In genomic region chr7:123594813-123595241, GRCh38 we compare ENCODE assay signal across 14 cellular contexts. TPM values are rescaled to one million over a fixed set of nuclear protein-coding genes. Genes with fewer than 3 reads are reported as not detected.
DNase-seq lines count a peak whose midpoint lies in the region; ATAC-seq and TF ChIP-seq lines count a peak whose summit lies in the region.
"Had no signal": no experiment of that assay in that cellular context is flagged by ENCODE, and none has a peak within 500 bp of the region (broad histone marks: within the 10 kb centered on the region; RNA-seq: fewer than 3 reads in every experiment).

No MANE protein-coding gene starts in this region.

- no peaks in the 10 kb centered on the region for H3K79me2 ChIP-seq in hepatocyte

- H3K27me3 ChIP-seq in hepatocyte, result no peaks in the 10 kb centered on the region
- no peaks in the 10 kb centered on the region for H3K27me3 ChIP-seq in transverse colon
- H3K27me3 ChIP-seq in Peyer's patch, result no peaks in the 10 kb centered on the region

- no peak for ATAC-seq in GM18909 (IDR thresholded peaks at IDR 0.05; ENCODE audit: poor library complexity, unreplicated experiment)
- ATAC-seq: PC-3 had no signal

- H3K4me1 ChIP-seq in hepatocyte (ENCODE audit: insufficient read depth) (no peaks in the 10 kb centered on the region), transverse colon (no peaks in the 10 kb centered on the region), Peyer's patch (no peaks in the 10 kb centered on the region)

- H3K4me3 ChIP-seq in hepatocyte, result no peak overlapping the region
- H3K4me3 ChIP-seq in transverse colon, result no peak overlapping the region
- H3K4me3 ChIP-seq in Peyer's patch, result no peak overlapping the region

- no peaks in the 10 kb centered on the region for H3K9me3 ChIP-seq in hepatocyte (ENCODE audit: low read depth)
- H3K9me3 ChIP-seq in transverse colon, result no peaks in the 10 kb centered on the region
- H3K9me3 ChIP-seq in Peyer's patch, result no peaks in the 10 kb centered on the region

- no peak overlapping the region for H3K27ac ChIP-seq in hepatocyte
- no peak overlapping the region for H3K27ac ChIP-seq in transverse colon
- H3K27ac ChIP-seq in Peyer's patch, result no peak overlapping the region

- DNase-seq in NCI-H1417 (lab: John Stamatoyannopoulos, UW), result peak; percentile 54 to 89 (median 76)
- DNase-seq in NCI-H1417 treated with DMSO at 0.1 percent for 48 hours (lab: John Stamatoyannopoulos, UW), result no peak
- DNase-seq in NCI-H69 (lab: John Stamatoyannopoulos, UW), result peak; percentile 93
- peak; percentile 74 for DNase-seq in hepatocyte (ENCODE audit: low spot score)
- peak; percentile 26 for DNase-seq in transverse colon
- no peak for DNase-seq in NCI-H1105 (lab: John Stamatoyannopoulos, UW)
- DNase-seq in Peyer's patch, result no peak
- DNase-seq: activated CD8-positive, alpha-beta memory T cell treated with anti-CD3 and anti-CD28 coated beads for 24 hours; activated naive CD8-positive, alpha-beta T cell treated with anti-CD3 and anti-CD28 coated beads, Interleukin-2, amount 10 ng/mL, durations not matched to agents 7 days and 5 days; effector CD8-positive, alpha-beta T cell; PC-3; substantia nigra had no signal

- no peaks in the 10 kb centered on the region for H4K20me1 ChIP-seq in hepatocyte (ENCODE audit: insufficient read depth, poor library complexity, severe bottlenecking)

- whole genome bisulfite sequencing in hepatocyte (ENCODE audit: low lambda C conversion rate, missing lambda C conversion rate), result 31% methylated on average over 10 of the region's 10 CpGs
- WGBS in transverse colon (ENCODE audit: low coverage in 1 of 2), 2 donors, result 40 to 54% methylated on average over 7 to 10 of the region's 10 CpGs

- H3K9me2 ChIP-seq in hepatocyte (replicated peaks; ENCODE audit: insufficient read depth), result no peaks in the 10 kb centered on the region

- H3K4me2 ChIP-seq in hepatocyte, result no peak overlapping the region

- no peak for TF ChIP-seq EP300 in transverse colon (IDR thresholded peaks at IDR 0.05; ENCODE audit: low read depth)

- intact Hi-C loops in transverse colon (cut with DNase I; ENCODE audit: low total_unique reads), result no loop called here

- in situ Hi-C loops in transverse colon (cut with MboI; ENCODE audit: low pct_ligation_motif_present in 1 of 4, low pct_unique_long_range_greater_than_20kb in 1 of 4, low sequenced_read_pairs in 3 of 4), result loop anchor here in 1 of 4 donors (25.0 kb wide), 1 partner anchor 267 kb away; no protein-coding TSS in a partner anchor

- TF ChIP-seq CTCF in hepatocyte (IDR thresholded peaks at IDR 0.05; ENCODE audit: poor library complexity), result no peak
- TF ChIP-seq CTCF in transverse colon (IDR thresholded peaks at IDR 0.05), result no peak
- no peak for TF ChIP-seq CTCF in Peyer's patch (IDR thresholded peaks at IDR 0.05)

- no peak for TF ChIP-seq POLR2A in transverse colon (IDR thresholded peaks at IDR 0.05)
- TF ChIP-seq POLR2A in Peyer's patch (IDR thresholded peaks at IDR 0.05), result no peak

- H2AFZ ChIP-seq in hepatocyte, result no peak overlapping the region

- H3K36me3 ChIP-seq in hepatocyte (replicated peaks; ENCODE audit: insufficient read depth, low read depth) (no peaks in the 10 kb centered on the region), transverse colon (no peaks in the 10 kb centered on the region), Peyer's patch (no peaks in the 10 kb centered on the region)

RNA-seq across cellular contexts. Expression of gene ASB15, which starts 6.8 kb away (rescaled TPM):
- not detected in 2 replicates for total RNA-seq in hepatocyte
- 0.04 TPM in 1 of 2 replicates, not detected in the other for polyA plus RNA-seq in hepatocyte
- total RNA-seq in transverse colon, result not detected
- total RNA-seq in Peyer's patch, result not detected
- total RNA-seq: activated naive CD8-positive, alpha-beta T cell treated with anti-CD3 and anti-CD28 coated beads, Interleukin-2, amount 10 ng/mL, durations not matched to agents 7 days and 5 days; glomerular endothelial cell; PC-3 had no signal

RNA-seq across cellular contexts. Expression of gene NDUFA5, which starts 37.2 kb away (rescaled TPM):
- total RNA-seq in hepatocyte (94.9 and 104 TPM in 2 replicates), transverse colon (10 to 100 TPM; 29.9 to 78.3 (median 56.8) TPM), Peyer's patch (10 to 100 TPM; 35.7 to 55.2 (median 45.4) TPM)
- polyA plus RNA-seq in hepatocyte, result 127 and 137 TPM in 2 replicates

Comparison
In these comparisons a context has a peak if more than half of its experiments do, and no peak if none do; other contexts are left out.
1. DNase-seq: peak in NCI-H1417 (3 of 3), NCI-H69 (single experiment), hepatocyte (single experiment) and transverse colon (single experiment); none in NCI-H1417 treated with DMSO at 0.1 percent for 48 hours (single experiment), NCI-H1105 (single experiment) and Peyer's patch (0 of 3).